In the genomic region with DNA sequence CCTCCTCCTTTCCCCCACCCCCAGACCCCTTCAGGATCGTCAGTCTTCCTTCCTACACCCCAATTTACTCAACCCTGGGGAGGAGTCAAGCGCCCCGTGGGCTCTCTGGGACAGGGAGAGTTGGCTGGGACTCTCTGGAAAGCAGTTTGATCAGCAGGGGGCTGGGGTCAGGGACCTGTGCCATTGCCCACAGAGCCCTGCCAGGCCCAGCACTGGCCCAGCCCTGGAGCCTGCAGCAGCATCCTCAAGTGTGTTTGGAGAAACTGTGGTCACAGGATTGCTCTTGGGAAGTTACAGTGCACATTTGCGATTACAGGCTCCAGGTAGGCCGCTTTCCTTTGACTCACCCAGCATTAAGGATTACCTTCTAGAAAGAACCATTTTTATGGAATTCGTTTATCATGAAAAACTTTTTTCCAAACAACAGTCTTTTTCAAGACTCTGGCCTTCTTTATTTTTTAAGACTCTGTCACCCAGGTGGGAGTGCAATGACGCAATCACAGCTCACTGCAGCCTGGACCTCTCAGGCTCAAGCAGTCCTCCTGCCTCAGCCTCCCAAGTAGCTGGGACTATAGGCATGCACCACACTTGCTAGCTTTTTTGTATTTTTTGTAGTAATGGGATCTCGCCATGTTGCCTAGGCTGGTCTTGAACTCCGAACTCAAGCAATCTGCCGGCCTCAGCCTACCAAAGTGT, we compare ENCODE assay signal across 21 cellular contexts. TPM values are rescaled to one million over a fixed set of nuclear protein-coding genes. Genes with fewer than 3 reads are reported as not detected.
"Had no signal": no experiment of that assay in that cellular context is flagged by ENCODE, and none has a peak within 500 bp of the region (broad histone marks: within the 10 kb centered on the region; RNA-seq: fewer than 3 reads in every experiment).

No MANE protein-coding gene starts in this region.

- FAIRE-seq: frontal cortex, islet of Langerhans had no signal

- H3K4me3 ChIP-seq: smooth muscle cell, testis had no signal

- H3K4me2 ChIP-seq: smooth muscle cell had no signal

- DNase-seq: activated CD4-positive, alpha-beta T cell treated with anti-CD3 and anti-CD28 coated beads, Interleukin-2, amount 10 ng/mL, durations not matched to agents 24 days and 14 days; activated CD4-positive, CD25-positive, alpha-beta regulatory T cell; activated CD8-positive, alpha-beta T cell treated with anti-CD3 and anti-CD28 coated beads for 36 hours; activated naive CD4-positive, alpha-beta T cell treated with Interleukin-2 at 50 U/mL for 16 hours; activated naive CD8-positive, alpha-beta T cell treated with anti-CD3 and anti-CD28 coated beads, Interleukin-2, amount 10 ng/mL, durations not matched to agents 7 days and 5 days; activated T-cell treated with anti-CD3 and anti-CD28 coated beads, Interleukin-2, amount 50 U/mL, for 1 hour; brain microvascular endothelial cell; cortex of kidney; effector CD4-positive, alpha-beta T cell; head of caudate nucleus; midbrain; nephron progenitor cell; stimulated activated CD4-positive, alpha-beta T cell treated with anti-CD3 and anti-CD28 coated beads, Interleukin-4, amount 100 ng/mL, for 1 hour; stimulated activated naive CD8-positive, alpha-beta T cell treated with anti-CD3 and anti-CD28 coated beads, Interleukin-15, amount 100 ng/mL, for 72 hours; T-helper 1 cell; T-helper 9 cell; testis had no signal

- ATAC-seq: activated CD8-positive, alpha-beta T cell treated with anti-CD3 and anti-CD28 coated beads for 36 hours; sciatic nerve; stimulated activated naive CD8-positive, alpha-beta T cell treated with anti-CD3 and anti-CD28 coated beads, Interleukin-15, amount 100 ng/mL, for 72 hours had no signal

- H3K27me3 ChIP-seq: brain microvascular endothelial cell, testis had no signal

- H3K36me3 ChIP-seq: brain microvascular endothelial cell had no signal

- H3K27ac ChIP-seq: brain microvascular endothelial cell had no signal

- H3K9me3 ChIP-seq: testis had no signal

RNA-seq across cellular contexts. Expression of gene CHST3, which starts 50.7 kb away (rescaled TPM):
- total RNA-seq: activated naive CD8-positive, alpha-beta T cell treated with anti-CD3 and anti-CD28 coated beads, Interleukin-2, amount 10 ng/mL, durations not matched to agents 7 days and 5 days had no signal
